18 cellular contexts compared by ENCODE assay signal in the genomic region with DNA sequence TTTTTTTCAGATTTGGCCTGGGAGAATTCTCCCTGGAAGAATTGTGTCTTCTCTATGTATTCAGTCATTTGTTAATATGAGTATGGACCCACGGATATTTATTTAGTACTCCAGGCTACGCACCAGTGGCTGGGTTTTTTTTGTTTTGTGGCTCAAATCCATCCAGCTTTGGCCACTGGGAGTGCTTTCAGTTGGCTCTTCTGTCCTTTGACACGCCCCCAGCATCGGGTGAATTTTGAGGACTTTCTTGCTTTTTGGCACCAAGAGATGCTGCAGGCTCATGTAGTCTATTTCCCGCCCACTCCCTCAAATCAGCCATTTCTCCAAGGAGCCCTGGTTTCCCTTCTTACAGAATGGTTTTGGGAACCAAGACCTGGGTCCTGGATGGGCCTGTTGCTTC.
"Had no signal": no experiment of that assay in that cellular context is flagged by ENCODE, and none has a peak within 500 bp of the region (broad histone marks: within the 10 kb centered on the region; RNA-seq: fewer than 3 reads in every experiment).

No MANE protein-coding gene starts in this region.

- H3K9me3 Mint-ChIP-seq: naive thymus-derived CD4-positive, alpha-beta T cell; stimulated activated naive B cell treated with anti-CD40 and anti-IgM and Interleukin-4, amounts not matched to agents 10 μg/mL and 1 μg/mL and 100 μg/mL, for 72 hours had no signal

- H3K4me1 ChIP-seq: foreskin keratinocyte, sigmoid colon had no signal

- H3K36me3 ChIP-seq: uterus had no signal

- ATAC-seq: esophagus mucosa; foreskin keratinocyte; naive thymus-derived CD4-positive, alpha-beta T cell; stimulated activated naive B cell treated with anti-CD40 and anti-IgM and Interleukin-4, amounts not matched to agents 10 μg/mL and 1 μg/mL and 100 μg/mL, for 72 hours had no signal

- H3K4me3 ChIP-seq: dorsolateral prefrontal cortex, heart right ventricle, sigmoid colon, skin epidermis, tibial artery, upper lobe of left lung, uterus had no signal

- H3K27ac ChIP-seq: foreskin keratinocyte, heart right ventricle, neutrophil, sigmoid colon, tibial artery, upper lobe of left lung, uterus had no signal

- H3K27ac Mint-ChIP-seq: naive thymus-derived CD4-positive, alpha-beta T cell had no signal

- DNase-seq: cortex of kidney; dorsolateral prefrontal cortex; effector CD8-positive, alpha-beta T cell; foreskin keratinocyte; hypothalamus; kidney glomerular epithelial cell; naive thymus-derived CD4-positive, alpha-beta T cell; sigmoid colon; stimulated activated CD4-positive, alpha-beta T cell treated with anti-CD3 and anti-CD28 coated beads, Interleukin-2, amount 100 ng/mL, for 24 hours; stimulated activated CD4-positive, alpha-beta T cell treated with anti-CD3 and anti-CD28 coated beads, Interleukin-4, amount 100 ng/mL, for 4 hours; stimulated activated naive B cell treated with anti-CD40 and anti-IgM and Interleukin-4, amounts not matched to agents 10 μg/mL and 1 μg/mL and 100 μg/mL, for 72 hours; tibial artery; uterus had no signal

- H3K9me3 ChIP-seq: heart right ventricle, neutrophil, sigmoid colon, tibial artery, upper lobe of left lung, uterus had no signal

- H3K4me1 Mint-ChIP-seq: stimulated activated naive B cell treated with anti-CD40 and anti-IgM and Interleukin-4, amounts not matched to agents 10 μg/mL and 1 μg/mL and 100 μg/mL, for 72 hours had no signal

- H3K27me3 ChIP-seq: dorsolateral prefrontal cortex, foreskin keratinocyte, heart right ventricle, neutrophil, sigmoid colon, tibial artery, upper lobe of left lung, uterus had no signal

- H3K4me3 Mint-ChIP-seq: naive thymus-derived CD4-positive, alpha-beta T cell; stimulated activated naive B cell treated with anti-CD40 and anti-IgM and Interleukin-4, amounts not matched to agents 10 μg/mL and 1 μg/mL and 100 μg/mL, for 72 hours had no signal

- H3K27me3 Mint-ChIP-seq: naive thymus-derived CD4-positive, alpha-beta T cell; stimulated activated naive B cell treated with anti-CD40 and anti-IgM and Interleukin-4, amounts not matched to agents 10 μg/mL and 1 μg/mL and 100 μg/mL, for 72 hours had no signal
